ENCODE assay signal across 34 cellular contexts in the genomic region with DNA sequence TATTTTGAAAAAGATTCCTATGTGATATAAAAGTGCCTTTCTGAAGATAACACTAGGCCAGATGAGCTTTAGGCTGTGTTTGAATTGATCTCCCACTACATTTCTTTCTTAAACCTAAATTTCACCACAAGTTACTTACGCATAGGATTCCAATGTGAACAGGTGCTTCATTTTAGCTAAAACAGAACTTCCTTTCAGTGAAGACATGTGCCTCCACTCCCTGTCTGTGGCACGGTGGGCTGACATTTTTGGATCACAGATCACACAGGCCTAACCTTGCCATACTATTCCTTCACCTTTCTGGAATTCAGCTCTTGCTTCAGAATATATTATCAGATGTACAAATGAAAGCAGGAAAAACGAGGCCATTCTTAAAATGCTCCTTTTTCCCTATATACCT.
"Had no signal": no experiment of that assay in that cellular context is flagged by ENCODE, and none has a peak within 500 bp of the region (broad histone marks: within the 10 kb centered on the region; RNA-seq: fewer than 3 reads in every experiment).

No MANE protein-coding gene starts in this region.

- H3K9me3 ChIP-seq: MG63 had no signal

- H3K9ac ChIP-seq: KMS-11 had no signal

- H3K27me3 ChIP-seq: MG63 had no signal

- H3K4me3 ChIP-seq: MG63 had no signal

- H3K27ac ChIP-seq: KMS-11 had no signal

- H3K4me2 ChIP-seq: KMS-11 had no signal

- DNase-seq: Karpas-422, Kasumi-1, MG63, MM.1S, MV-4-11, NCI-H1048, NCI-H1092, NCI-H1092 treated with DMSO at 0.1 percent for 48 hours, NCI-H1105, NCI-H1105 treated with DMSO at 0.1 percent for 48 hours, NCI-H1417, NCI-H1417 treated with DMSO at 0.1 percent for 48 hours, NCI-H1436, NCI-H1436 treated with DMSO at 0.1 percent for 48 hours, NCI-H146, NCI-H1694, NCI-H1694 treated with DMSO at 0.1 percent for 48 hours, NCI-H187 treated with DMSO at 0.1 percent for 48 hours, NCI-H1930, NCI-H2029, NCI-H2029 treated with DMSO at 0.1 percent for 48 hours, NCI-H2081, NCI-H2081 treated with DMSO at 0.1 percent for 48 hours, NCI-H2107, NCI-H2171, NCI-H2171 treated with DMSO at 0.1 percent for 48 hours, NCI-H2227 treated with DMSO at 0.1 percent for 48 hours, NCI-H226, NCI-H345, NCI-H446, NCI-H446 treated with DMSO at 0.1 percent for 48 hours, NCI-H510A, NCI-H510A treated with DMSO at 0.1 percent for 48 hours had no signal

- H3K36me3 ChIP-seq: MG63 had no signal
